13 cellular contexts compared by ENCODE assay signal in genomic region chr15:56950979-56951378, GRCh38. TPM values are rescaled to one million over a fixed set of nuclear protein-coding genes. Genes with fewer than 3 reads are reported as not detected.
A peak's percentile ranks its signal among the peaks of the same experiment; 100 is the strongest.
DNase-seq lines count a peak whose midpoint lies in the region; ATAC-seq and TF ChIP-seq lines count a peak whose summit lies in the region.
"Had no signal": no experiment of that assay in that cellular context is flagged by ENCODE, and none has a peak within 500 bp of the region (broad histone marks: within the 10 kb centered on the region; RNA-seq: fewer than 3 reads in every experiment).

No MANE protein-coding gene starts in this region.

- H3K9me3 ChIP-seq in esophagus squamous epithelium, result peaks cover 0 to 2% (median 0%) of the 10 kb centered on the region in 3 donors
- H3K9me3 ChIP-seq: right lobe of liver had no signal

- ATAC-seq in GM18499 (IDR thresholded peaks at IDR 0.05; ENCODE audit: insufficient read depth, unreplicated experiment), result peak; percentile 92
- peak; percentile 97 for ATAC-seq in GM19395 (IDR thresholded peaks at IDR 0.05; ENCODE audit: unreplicated experiment)
- peak; percentile 97 for ATAC-seq in HG02759 (IDR thresholded peaks at IDR 0.05; ENCODE audit: unreplicated experiment)
- peak; percentile 91 for ATAC-seq in HG03460 (IDR thresholded peaks at IDR 0.05; ENCODE audit: unreplicated experiment)
- ATAC-seq: left colon, natural killer cell, right lobe of liver had no signal

- peaks cover 0 to 18% (median 8%) of the 10 kb centered on the region in 7 donors for H3K9me3 Mint-ChIP-seq in CD14-positive monocyte

- peaks cover 0 to 4% (median 0%) of the 10 kb centered on the region in 3 donors for H3K36me3 ChIP-seq in esophagus squamous epithelium
- H3K36me3 ChIP-seq: right lobe of liver had no signal

- H3K27ac ChIP-seq in esophagus squamous epithelium, result no peak overlapping the region
- H3K27ac ChIP-seq: right lobe of liver, tibial nerve had no signal

- no peak for TF ChIP-seq POLR2A in esophagus squamous epithelium (IDR thresholded peaks at IDR 0.05)

- H3K4me3 ChIP-seq in esophagus squamous epithelium, result no peak overlapping the region
- H3K4me3 ChIP-seq: right lobe of liver, tibial nerve had no signal

- H3K4me1 Mint-ChIP-seq in CD14-positive monocyte, result peaks cover 13% of the 10 kb centered on the region

- H3K27me3 ChIP-seq in esophagus squamous epithelium, result no peaks in the 10 kb centered on the region
- H3K27me3 ChIP-seq: right lobe of liver, tibial nerve had no signal

- H3K27me3 Mint-ChIP-seq in CD14-positive monocyte (ENCODE audit: low read depth in 3 of 3), result no peaks in the 10 kb centered on the region

- DNase-seq in SHP77 (lab: John Stamatoyannopoulos, UW), result no peak
- no peak for DNase-seq in NCI-H345 treated with DMSO at 0.1 percent for 48 hours (lab: John Stamatoyannopoulos, UW; ENCODE audit: unreplicated experiment)
- no peak for DNase-seq in CD14-positive monocyte (ENCODE audit: low spot score)
- DNase-seq in esophagus squamous epithelium (lab: John Stamatoyannopoulos, UW), result no peak
- DNase-seq: GDM1, left colon, natural killer cell, right lobe of liver had no signal

- peaks cover 12 to 19% of the 10 kb centered on the region in 2 donors for H3K36me3 Mint-ChIP-seq in CD14-positive monocyte

- H3K27ac Mint-ChIP-seq in CD14-positive monocyte, result no peak overlapping the region

- H3K4me1 ChIP-seq in esophagus squamous epithelium, result peaks cover 0 to 15% (median 0%) of the 10 kb centered on the region in 3 donors
- H3K4me1 ChIP-seq: right lobe of liver had no signal

- 99% methylated on average over 6 of the region's 6 CpGs for WGBS in esophagus squamous epithelium, 2 donors

- intact Hi-C loops in CD14-positive monocyte (cut with micrococcal nuclease) (no loop called here), esophagus squamous epithelium (cut with DNase I) (no loop called here)

- no peak overlapping the region for H3K4me3 Mint-ChIP-seq in CD14-positive monocyte
- H3K4me3 Mint-ChIP-seq: natural killer cell had no signal

- TF ChIP-seq CTCF in CD14-positive monocyte (IDR thresholded peaks at IDR 0.05), result no peak
- TF ChIP-seq CTCF in esophagus squamous epithelium (IDR thresholded peaks at IDR 0.05), result no peak

RNA-seq across cellular contexts. Expression of gene TCF12, which starts 32.5 kb away (rescaled TPM):
- polyA plus RNA-seq in CD14-positive monocyte, result 10 to 100 TPM; 27.6 to 52.5 TPM
- total RNA-seq in esophagus squamous epithelium, result 10 to 100 TPM; 28.5 to 90.4 (median 51.3) TPM
